In the genomic region with DNA sequence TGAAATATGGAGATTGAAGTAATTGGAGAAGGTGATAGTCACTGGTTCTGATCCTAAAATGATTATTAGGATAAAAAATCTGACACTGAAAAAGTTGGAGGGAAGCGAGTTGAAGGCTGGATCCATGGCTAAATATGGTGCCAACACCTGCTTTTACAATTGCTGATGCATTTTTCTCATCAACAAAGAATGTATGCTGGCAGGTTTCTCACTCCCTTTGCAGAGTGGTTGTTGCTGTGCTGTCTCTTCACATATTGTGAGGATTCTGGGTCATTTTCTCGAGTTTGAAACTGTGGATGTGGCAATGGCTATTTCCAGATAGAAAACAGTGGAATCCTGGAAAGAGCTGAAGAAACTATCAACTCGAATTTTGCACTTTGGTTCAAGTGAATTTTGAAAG, we compare ENCODE assay signal across 21 cellular contexts.
"Had no signal": no experiment of that assay in that cellular context is flagged by ENCODE, and none has a peak within 500 bp of the region (broad histone marks: within the 10 kb centered on the region; RNA-seq: fewer than 3 reads in every experiment).

No MANE protein-coding gene starts in this region.

- H3K4me3 ChIP-seq: cardiac muscle cell, lung, pancreas, sigmoid colon, spleen had no signal

- H3K4me3 Mint-ChIP-seq: activated naive CD8-positive, alpha-beta T cell; activated T-cell treated with anti-CD3 and anti-CD28 coated beads, Interleukin-2, amount 50 U/mL, for 72 hours; dendritic cell treated with granulocyte-macrophage colony-stimulating factor and Interleukin-4, amounts not matched to agents 40 ng/mL and 50 ng/mL, for 4 days; naive thymus-derived CD8-positive, alpha-beta T cell; stimulated activated naive B cell treated with anti-CD40 and anti-IgM and Interleukin-4, amounts not matched to agents 10 μg/mL and 1 μg/mL and 100 μg/mL, for 72 hours had no signal

- H3K4me1 ChIP-seq: pancreas had no signal

- H3K36me3 Mint-ChIP-seq: activated naive CD8-positive, alpha-beta T cell had no signal

- H3K9me3 ChIP-seq: pancreas, sigmoid colon had no signal

- H3K27ac ChIP-seq: cardiac muscle cell, pancreas, spleen, VCaP had no signal

- FAIRE-seq: endothelial cell of umbilical vein, frontal cortex, kidney, pancreas had no signal

- H3K27me3 Mint-ChIP-seq: activated naive CD8-positive, alpha-beta T cell; naive thymus-derived CD8-positive, alpha-beta T cell had no signal

- ATAC-seq: activated T-cell treated with anti-CD3 and anti-CD28 coated beads, Interleukin-2, amount 50 U/mL, for 72 hours; left lobe of liver; naive thymus-derived CD8-positive, alpha-beta T cell; pancreas; stimulated activated naive B cell treated with anti-CD40 and anti-IgM and Interleukin-4, amounts not matched to agents 10 μg/mL and 1 μg/mL and 100 μg/mL, for 72 hours had no signal

- H3K9me3 Mint-ChIP-seq: dendritic cell treated with granulocyte-macrophage colony-stimulating factor and Interleukin-4, amounts not matched to agents 40 ng/mL and 50 ng/mL, for 4 days had no signal

- H3K27me3 ChIP-seq: cardiac muscle cell, pancreas, sigmoid colon, spleen had no signal

- H3K27ac Mint-ChIP-seq: activated naive CD8-positive, alpha-beta T cell; activated T-cell treated with anti-CD3 and anti-CD28 coated beads, Interleukin-2, amount 50 U/mL, for 72 hours; dendritic cell treated with granulocyte-macrophage colony-stimulating factor and Interleukin-4, amounts not matched to agents 40 ng/mL and 50 ng/mL, for 4 days; stimulated activated naive B cell treated with anti-CD40 and anti-IgM and Interleukin-4, amounts not matched to agents 10 μg/mL and 1 μg/mL and 100 μg/mL, for 72 hours had no signal

- DNase-seq: activated CD4-positive, alpha-beta T cell treated with anti-CD3 and anti-CD28 coated beads for 1 hour; activated gamma-delta T cell; activated T-cell treated with anti-CD3 and anti-CD28 coated beads, Interleukin-2, amount 50 U/mL, for 72 hours; effector memory CD4-positive, alpha-beta T cell; hypothalamus; kidney; naive thymus-derived CD8-positive, alpha-beta T cell; pancreas; sigmoid colon; spleen; stimulated activated naive B cell treated with anti-CD40 and anti-IgM and Interleukin-4, amounts not matched to agents 10 μg/mL and 1 μg/mL and 100 μg/mL, for 72 hours; SW 1271; T-helper 2 cell had no signal

- H3K36me3 ChIP-seq: cardiac muscle cell, pancreas, sigmoid colon, spleen had no signal
